Comparison of ENCODE assay signal across 8 cellular contexts in the genomic region with DNA sequence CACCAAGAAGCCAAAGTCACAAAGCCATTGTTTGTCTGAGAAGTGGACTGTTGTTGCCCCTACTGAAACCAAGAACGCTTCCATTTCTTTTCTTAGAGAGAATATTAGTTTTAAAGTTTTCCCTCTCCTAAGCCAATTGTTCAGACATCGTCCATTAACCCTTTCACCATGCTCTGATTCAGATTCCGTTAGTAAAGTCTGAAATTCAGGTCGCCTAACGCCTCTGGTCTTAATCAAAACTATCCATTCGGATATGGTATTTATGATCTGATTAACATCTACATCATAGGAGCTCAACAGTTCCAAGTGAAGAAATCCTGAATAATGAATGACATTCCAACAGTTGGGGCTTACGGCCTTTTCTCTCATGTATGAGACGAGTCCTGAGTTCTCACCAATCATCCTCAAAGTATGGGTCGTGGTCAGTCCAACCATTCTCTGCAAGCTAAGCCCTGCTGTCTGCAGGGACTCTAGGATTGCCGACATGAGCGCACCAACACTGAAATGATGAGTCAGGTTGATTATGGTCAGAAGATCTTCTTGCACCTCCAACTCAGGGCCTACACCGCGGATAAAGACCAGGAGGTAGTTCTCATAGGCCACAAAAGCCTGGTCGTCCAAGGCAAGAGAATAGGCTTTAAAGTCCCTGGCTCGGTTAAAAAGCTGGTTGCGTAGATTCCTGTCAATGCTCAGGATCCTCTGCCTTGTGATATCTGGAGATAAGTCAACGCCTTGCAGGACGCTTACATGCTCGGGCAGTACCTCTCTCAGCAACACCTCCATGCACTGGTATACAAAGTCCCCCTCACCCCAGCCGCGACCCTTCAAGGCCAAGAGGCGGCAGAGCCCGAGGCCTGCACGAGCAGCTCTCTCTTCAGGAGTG. TPM values are rescaled to one million over a fixed set of nuclear protein-coding genes. Genes with fewer than 3 reads are reported as not detected.
DNase-seq lines count a peak whose midpoint lies in the region; ATAC-seq and TF ChIP-seq lines count a peak whose summit lies in the region.

No MANE protein-coding gene starts in this region.

- TF ChIP-seq POLR2A in right lobe of liver (IDR thresholded peaks at IDR 0.05) (no peak), uterus (IDR thresholded peaks at IDR 0.05) (no peak)

- H3K27ac ChIP-seq in 22Rv1, result peak overlapping the region; percentile 93
- peak overlapping the region; percentile 95 for H3K27ac ChIP-seq in brain microvascular endothelial cell
- peak overlapping the region; percentile 98 for H3K27ac ChIP-seq in right lobe of liver
- peak overlapping the region; percentile 98 to 99 for H3K27ac ChIP-seq in uterus

- in situ Hi-C loops in brain microvascular endothelial cell (cut with HindIII; ENCODE audit: low pct_ligation_motif_present, low sequenced_read_pairs), result no loop called here

- TF ChIP-seq CTCF in 22Rv1 (IDR thresholded peaks at IDR 0.05) (no peak), brain microvascular endothelial cell (IDR thresholded peaks at IDR 0.05; ENCODE audit: low read depth, low read length, missing control alignments) (no peak), right lobe of liver (IDR thresholded peaks at IDR 0.05) (no peak), uterus (IDR thresholded peaks at IDR 0.05) (no peak)

- H3K9me3 ChIP-seq in right lobe of liver (no peaks in the 10 kb centered on the region), uterus (no peaks in the 10 kb centered on the region)

- peak in 2 of 4 donors; percentile 0 to 10 for ATAC-seq in right lobe of liver
- no peak for ATAC-seq in GM18907 (IDR thresholded peaks at IDR 0.05; ENCODE audit: unreplicated experiment)

- peaks cover 3% of the 10 kb centered on the region for H3K36me3 ChIP-seq in H7 (replicated peaks; ENCODE audit: control insufficient read depth, insufficient read depth, low read length)
- H3K36me3 ChIP-seq in brain microvascular endothelial cell (replicated peaks), result peaks cover 10% of the 10 kb centered on the region
- peaks cover 0 to 21% (median 1%) of the 10 kb centered on the region in 4 donors for H3K36me3 ChIP-seq in right lobe of liver
- H3K36me3 ChIP-seq in uterus, result no peaks in the 10 kb centered on the region

- H3K4me1 ChIP-seq in right lobe of liver, result peaks cover 0 to 36% (median 9%) of the 10 kb centered on the region in 4 donors
- H3K4me1 ChIP-seq in uterus, result peaks cover 22 to 24% of the 10 kb centered on the region in 2 donors

- intact Hi-C loops in right lobe of liver (cut with DNase I), result no loop called here
- intact Hi-C loops in uterus (cut with DNase I; ENCODE audit: low total_unique reads), result no loop called here

- WGBS in right lobe of liver (ENCODE audit: insufficient coverage, low coverage, low lambda C conversion rate, missing lambda C conversion rate), result 8% methylated on average over 17 of the region's 24 CpGs

- H3K4me3 ChIP-seq in H7 (ENCODE audit: insufficient read depth, low read depth, low read length), result peak overlapping the region; percentile 76
- peak overlapping the region; percentile 84 for H3K4me3 ChIP-seq in brain microvascular endothelial cell (ENCODE audit: low read depth, low read length)
- peak overlapping the region; percentile 47 to 69 (median 63) for H3K4me3 ChIP-seq in right lobe of liver
- H3K4me3 ChIP-seq in uterus, result peak overlapping the region; percentile 78 to 88

- no peaks in the 10 kb centered on the region for H3K27me3 ChIP-seq in H7 (ENCODE audit: control insufficient read depth, insufficient read depth, low read length)
- H3K27me3 ChIP-seq in brain microvascular endothelial cell (replicated peaks), result no peaks in the 10 kb centered on the region
- no peaks in the 10 kb centered on the region for H3K27me3 ChIP-seq in right lobe of liver
- no peaks in the 10 kb centered on the region for H3K27me3 ChIP-seq in uterus

- DNase-seq in H7 (no peak), brain microvascular endothelial cell (peak; percentile 54), right lobe of liver (no peak), uterus (peak; percentile 30 to 31), NCI-H526 (lab: John Stamatoyannopoulos, UW) (no peak), mucosa of gallbladder (ENCODE audit: low spot score) (no peak)

RNA-seq across cellular contexts. Expression of a gene that starts 0.8 kb away (rescaled TPM):
- 4.3 and 7.5 TPM in 2 replicates for total RNA-seq in H7 (2014; rRNA removed; shearing (Covaris generic))
- 1 to 10 TPM; 4.5 to 8.9 (median 6.1) TPM for total RNA-seq in right lobe of liver
- total RNA-seq in uterus, result 10 to 100 TPM; 12.3 to 57.0 (median 26.0) TPM
- 24.6 TPM for total RNA-seq in mucosa of gallbladder

RNA-seq across cellular contexts. Expression of a gene that starts 1.2 kb away (rescaled TPM):
- total RNA-seq in H7 (2014; rRNA removed; shearing (Covaris generic)), result 46.4 and 55.7 TPM in 2 replicates
- total RNA-seq in right lobe of liver (10 to 100 TPM; 13.1 to 23.2 (median 15.3) TPM), uterus (10 to 100 TPM in 3 of 4 donors, 1 to 10 TPM in 1; 5.9 to 64.3 (median 24.4) TPM), mucosa of gallbladder (30.0 TPM)

RNA-seq across cellular contexts. Expression of a gene that starts 47.3 kb away (rescaled TPM):
- 0.52 and 0.62 TPM in 2 replicates for total RNA-seq in H7 (2014; rRNA removed; shearing (Covaris generic))
- total RNA-seq in right lobe of liver (10 to 100 TPM in 5 of 6 experiments, 1 to 10 TPM in 1; 8.8 to 33.9 (median 19.6) TPM), uterus (10 to 100 TPM; 10.6 to 52.1 (median 21.6) TPM), mucosa of gallbladder (44.2 TPM)

Comparison
In these comparisons a context has a peak if more than half of its experiments do, and no peak if none do; other contexts are left out.
1. DNase-seq: peak in brain microvascular endothelial cell (single experiment) and uterus (2 of 2); none in H7 (single experiment), right lobe of liver (0 of 3), NCI-H526 (0 of 2) and mucosa of gallbladder (single experiment).
2. Peak in every context shown above with its lines, with median percentiles within 50 percentile points of each other: H3K27ac ChIP-seq and H3K4me3 ChIP-seq.